ENCODE assay signal across 26 cellular contexts in genomic region chr1:91552091-91552490, GRCh38. TPM values are rescaled to one million over a fixed set of nuclear protein-coding genes. Genes with fewer than 3 reads are reported as not detected.
DNase-seq lines count a peak whose midpoint lies in the region; ATAC-seq and TF ChIP-seq lines count a peak whose summit lies in the region.
"Had no signal": no experiment of that assay in that cellular context is flagged by ENCODE, and none has a peak within 500 bp of the region (broad histone marks: within the 10 kb centered on the region; RNA-seq: fewer than 3 reads in every experiment).

No MANE protein-coding gene starts in this region.

- no peaks in the 10 kb centered on the region for H3K36me3 ChIP-seq in naive thymus-derived CD4-positive, alpha-beta T cell (ENCODE audit: control insufficient read depth in 2 of 3, insufficient read depth in 3 of 3, low read length in 3 of 3)
- H3K36me3 ChIP-seq: lower lobe of right lung, neutrophil, thoracic aorta had no signal

- intact Hi-C loops in naive thymus-derived CD4-positive, alpha-beta T cell (cut with micrococcal nuclease) = no loop called here
- intact Hi-C loops in CD14-positive monocyte (cut with micrococcal nuclease) = no loop called here

- peaks cover 47 to 96% of the 10 kb centered on the region in 2 donors for H3K4me1 ChIP-seq in naive thymus-derived CD4-positive, alpha-beta T cell (ENCODE audit: control insufficient read depth in 2 of 2, insufficient read depth in 2 of 2, low read length in 2 of 2)

- POLR2A ChIA-PET in T-cell (lab: Charles Lee) = no interaction called here
- POLR2A ChIA-PET in naive thymus-derived CD4-positive, alpha-beta T cell (lab: Charles Lee) = no interaction called here

- peaks cover 2 to 3% of the 10 kb centered on the region in 2 donors for H3K9me3 Mint-ChIP-seq in activated T-cell treated with anti-CD3 and anti-CD28 coated beads, Interleukin-2, amount 50 U/mL, for 72 hours
- H3K9me3 Mint-ChIP-seq in T-cell (peaks cover 0 to 4% (median 2%) of the 10 kb centered on the region in 3 donors), CD14-positive monocyte (peaks cover 0 to 6% (median 2%) of the 10 kb centered on the region in 7 donors)
- H3K9me3 Mint-ChIP-seq in effector memory CD8-positive, alpha-beta T cell = peaks cover 0 to 7% of the 10 kb centered on the region in 2 donors
- H3K9me3 Mint-ChIP-seq in naive thymus-derived CD4-positive, alpha-beta T cell = peaks cover 0 to 3% (median 0%) of the 10 kb centered on the region in 11 donors
- H3K9me3 Mint-ChIP-seq: CD8-positive, alpha-beta T cell; HFFc6; stimulated activated memory B cell treated with anti-CD40 and anti-IgM and Interleukin-4, amounts not matched to agents 10 μg/mL and 1 μg/mL and 100 μg/mL, for 72 hours had no signal

- H3K36me3 Mint-ChIP-seq in activated T-cell treated with anti-CD3 and anti-CD28 coated beads, Interleukin-2, amount 50 U/mL, for 72 hours (ENCODE audit: insufficient read depth in 2 of 2) = peaks cover 2 to 5% of the 10 kb centered on the region in 2 donors
- H3K36me3 Mint-ChIP-seq in T-cell (no peaks in the 10 kb centered on the region), CD14-positive monocyte (no peaks in the 10 kb centered on the region)
- peaks cover 16% of the 10 kb centered on the region for H3K36me3 Mint-ChIP-seq in effector memory CD8-positive, alpha-beta T cell (ENCODE audit: insufficient read depth)
- H3K36me3 Mint-ChIP-seq in naive thymus-derived CD4-positive, alpha-beta T cell = peaks cover 0 to 22% (median 0%) of the 10 kb centered on the region in 5 donors
- H3K36me3 Mint-ChIP-seq: CD8-positive, alpha-beta T cell; stimulated activated memory B cell treated with anti-CD40 and anti-IgM and Interleukin-4, amounts not matched to agents 10 μg/mL and 1 μg/mL and 100 μg/mL, for 72 hours; WTC11 had no signal

- H3K27me3 ChIP-seq in naive thymus-derived CD4-positive, alpha-beta T cell (ENCODE audit: control insufficient read depth in 2 of 2, insufficient read depth in 2 of 2, low read length in 2 of 2) = no peaks in the 10 kb centered on the region
- H3K27me3 ChIP-seq: neutrophil had no signal

- H3K4me3 Mint-ChIP-seq in activated T-cell treated with anti-CD3 and anti-CD28 coated beads, Interleukin-2, amount 50 U/mL, for 72 hours = peak overlapping the region; percentile 11 to 27
- H3K4me3 Mint-ChIP-seq in T-cell = no peak overlapping the region
- H3K4me3 Mint-ChIP-seq in effector memory CD8-positive, alpha-beta T cell = peak overlapping the region in 1 of 2 donors; percentile 78
- H3K4me3 Mint-ChIP-seq in naive thymus-derived CD4-positive, alpha-beta T cell = peak overlapping the region in 1 of 10 donors; percentile 47
- no peak overlapping the region for H3K4me3 Mint-ChIP-seq in CD14-positive monocyte
- H3K4me3 Mint-ChIP-seq: CD8-positive, alpha-beta T cell; HFFc6; stimulated activated memory B cell treated with anti-CD40 and anti-IgM and Interleukin-4, amounts not matched to agents 10 μg/mL and 1 μg/mL and 100 μg/mL, for 72 hours; WTC11 had no signal

- no peak for ATAC-seq in activated T-cell treated with anti-CD3 and anti-CD28 coated beads, Interleukin-2, amount 50 U/mL, for 72 hours (replicated peaks in 1 of 2)
- ATAC-seq in T-cell (replicated peaks in 1 of 4) = no peak
- ATAC-seq in effector memory CD8-positive, alpha-beta T cell (replicated peaks) = no peak
- no peak for ATAC-seq in naive thymus-derived CD4-positive, alpha-beta T cell
- ATAC-seq: CD8-positive, alpha-beta T cell; lower lobe of right lung; SK-N-SH treated with all-trans-retinoic acid at 6 μM for 48 hours; stimulated activated memory B cell treated with anti-CD40 and anti-IgM and Interleukin-4, amounts not matched to agents 10 μg/mL and 1 μg/mL and 100 μg/mL, for 72 hours had no signal

- no peak overlapping the region for H3K27ac ChIP-seq in naive thymus-derived CD4-positive, alpha-beta T cell (ENCODE audit: low read depth, low read length)
- H3K27ac ChIP-seq: lower lobe of right lung, neutrophil, RWPE1, thoracic aorta had no signal

- no peaks in the 10 kb centered on the region for H3K9me3 ChIP-seq in naive thymus-derived CD4-positive, alpha-beta T cell (ENCODE audit: control insufficient read depth in 2 of 3, low read length in 3 of 3)
- H3K9me3 ChIP-seq: lower lobe of right lung, neutrophil, thoracic aorta had no signal

- no peak for TF ChIP-seq CTCF in CD14-positive monocyte (IDR thresholded peaks at IDR 0.05)

- no peak for DNase-seq in activated T-cell treated with anti-CD3 and anti-CD28 coated beads, Interleukin-2, amount 50 U/mL, for 72 hours
- DNase-seq in activated T-cell treated with anti-CD3 and anti-CD28 coated beads for 4 hours = no peak
- no peak for DNase-seq in T-cell
- no peak for DNase-seq in effector memory CD8-positive, alpha-beta T cell
- DNase-seq in renal cortical epithelial cell (ENCODE audit: low read depth) = peak; percentile 52
- DNase-seq in naive thymus-derived CD4-positive, alpha-beta T cell = no peak
- DNase-seq in CD14-positive monocyte (ENCODE audit: low spot score) = no peak
- no peak for DNase-seq in ecto neural progenitor cell (ENCODE audit: low spot score)
- DNase-seq: activated gamma-delta T cell; anterior cingulate cortex; CD8-positive, alpha-beta T cell; central memory CD4-positive, alpha-beta T cell; HFFc6; kidney; lower lobe of right lung; MV-4-11; NCI-H2171 treated with DMSO at 0.1 percent for 48 hours; NCI-H748 treated with DMSO at 0.1 percent for 48 hours; stimulated activated CD4-positive, alpha-beta T cell treated with anti-CD3 and anti-CD28 coated beads, Interleukin-1b, Interleukin-23, amount 100 ng/mL, for 48 hours; T1000 had no signal

- no peak overlapping the region for H3K4me3 ChIP-seq in naive thymus-derived CD4-positive, alpha-beta T cell (ENCODE audit: low read length)
- H3K4me3 ChIP-seq: lower lobe of right lung, thoracic aorta had no signal

- CTCF ChIA-PET in T-cell (lab: Charles Lee) = no interaction called here
- CTCF ChIA-PET in naive thymus-derived CD4-positive, alpha-beta T cell (lab: Charles Lee) = interaction anchor here (0.6 to 1.2 kb wide), 2 partner anchors 14 to 39 kb away, joined by 3 to 4 read pairs; no protein-coding TSS in a partner anchor

- H3K27ac Mint-ChIP-seq in activated T-cell treated with anti-CD3 and anti-CD28 coated beads, Interleukin-2, amount 50 U/mL, for 72 hours = peak overlapping the region; percentile 62
- peak overlapping the region; percentile 89 to 90 for H3K27ac Mint-ChIP-seq in T-cell
- H3K27ac Mint-ChIP-seq in effector memory CD8-positive, alpha-beta T cell = peak overlapping the region; percentile 88 to 97
- no peak overlapping the region for H3K27ac Mint-ChIP-seq in naive thymus-derived CD4-positive, alpha-beta T cell
- no peak overlapping the region for H3K27ac Mint-ChIP-seq in CD14-positive monocyte
- H3K27ac Mint-ChIP-seq: CD8-positive, alpha-beta T cell; stimulated activated memory B cell treated with anti-CD40 and anti-IgM and Interleukin-4, amounts not matched to agents 10 μg/mL and 1 μg/mL and 100 μg/mL, for 72 hours; WTC11 had no signal

- no peaks in the 10 kb centered on the region for H3K27me3 Mint-ChIP-seq in activated T-cell treated with anti-CD3 and anti-CD28 coated beads, Interleukin-2, amount 50 U/mL, for 72 hours (ENCODE audit: low read depth)
- no peaks in the 10 kb centered on the region for H3K27me3 Mint-ChIP-seq in T-cell
- no peaks in the 10 kb centered on the region for H3K27me3 Mint-ChIP-seq in effector memory CD8-positive, alpha-beta T cell
- no peaks in the 10 kb centered on the region for H3K27me3 Mint-ChIP-seq in naive thymus-derived CD4-positive, alpha-beta T cell
- H3K27me3 Mint-ChIP-seq in CD14-positive monocyte (ENCODE audit: low read depth in 3 of 3) = peaks cover 3 to 12% (median 4%) of the 10 kb centered on the region in 3 donors

- H3K4me1 Mint-ChIP-seq in activated T-cell treated with anti-CD3 and anti-CD28 coated beads, Interleukin-2, amount 50 U/mL, for 72 hours (ENCODE audit: low read depth) = peaks cover 94% of the 10 kb centered on the region
- H3K4me1 Mint-ChIP-seq in T-cell (peaks cover 69 to 100% (median 95%) of the 10 kb centered on the region in 3 donors), CD14-positive monocyte (peaks cover 22% of the 10 kb centered on the region)
- peaks cover 76 to 92% of the 10 kb centered on the region in 2 donors for H3K4me1 Mint-ChIP-seq in effector memory CD8-positive, alpha-beta T cell (ENCODE audit: low read depth in 2 of 2)
- H3K4me1 Mint-ChIP-seq in naive thymus-derived CD4-positive, alpha-beta T cell = peaks cover 53 to 97% (median 61%) of the 10 kb centered on the region in 7 donors
- H3K4me1 Mint-ChIP-seq: stimulated activated memory B cell treated with anti-CD40 and anti-IgM and Interleukin-4, amounts not matched to agents 10 μg/mL and 1 μg/mL and 100 μg/mL, for 72 hours had no signal

RNA-seq across cellular contexts. Expression of gene CDC7, which starts 51.4 kb away (rescaled TPM):
- 10 to 100 TPM; 39.0 to 45.3 TPM for total RNA-seq in activated T-cell treated with anti-CD3 and anti-CD28 coated beads, Interleukin-2, amount 50 U/mL, for 72 hours
- 1 to 10 TPM; 3.1 to 6.9 (median 6.3) TPM for total RNA-seq in T-cell
- 4.7 and 6.1 TPM in 2 replicates for total RNA-seq in renal cortical epithelial cell
- 10 to 100 TPM in 1 of 5 experiments, 1 to 10 TPM in 4; 5.3 to 17.9 (median 5.9) TPM for total RNA-seq in naive thymus-derived CD4-positive, alpha-beta T cell
- polyA plus RNA-seq in naive thymus-derived CD4-positive, alpha-beta T cell = 1 to 10 TPM; 3.6 to 4.4 TPM
- polyA plus RNA-seq in CD14-positive monocyte = 1 to 10 TPM; 1.5 TPM

Comparison
In these comparisons a context has a peak if more than half of its experiments do, and no peak if none do; other contexts are left out.
1. H3K27ac Mint-ChIP-seq: peak in activated T-cell treated with anti-CD3 and anti-CD28 coated beads, Interleukin-2, amount 50 U/mL, for 72 hours (single experiment), T-cell (2 of 2) and effector memory CD8-positive, alpha-beta T cell (2 of 2); none in naive thymus-derived CD4-positive, alpha-beta T cell (0 of 9) and CD14-positive monocyte (0 of 7).
2. H3K4me3 Mint-ChIP-seq: peak in activated T-cell treated with anti-CD3 and anti-CD28 coated beads, Interleukin-2, amount 50 U/mL, for 72 hours (2 of 2); none in T-cell (0 of 3) and CD14-positive monocyte (0 of 2).